24 cellular contexts compared by ENCODE assay signal in genomic region chr6:142481466-142481865, GRCh38.
"Had no signal": no experiment of that assay in that cellular context is flagged by ENCODE, and none has a peak within 500 bp of the region (broad histone marks: within the 10 kb centered on the region; RNA-seq: fewer than 3 reads in every experiment).

No MANE protein-coding gene starts in this region.

- H3K27me3 ChIP-seq: gastroesophageal sphincter, hepatocyte, neutrophil, pancreas, right lobe of liver, suprapubic skin, transverse colon, vagina had no signal

- H3K4me1 ChIP-seq: gastroesophageal sphincter, heart left ventricle, lower lobe of right lung, pancreas, right lobe of liver, suprapubic skin, transverse colon, vagina had no signal

- H3K36me3 ChIP-seq: gastroesophageal sphincter, heart left ventricle, lower lobe of right lung, neutrophil, pancreas, right lobe of liver, suprapubic skin, transverse colon, vagina had no signal

- H3K27ac ChIP-seq: coronary artery, gastroesophageal sphincter, heart left ventricle, hepatocyte, lower lobe of right lung, neutrophil, pancreas, right lobe of liver, suprapubic skin, transverse colon, vagina had no signal

- H3K4me2 ChIP-seq: hepatocyte had no signal

- DNase-seq: dermis blood vessel endothelial cell; effector memory CD4-positive, alpha-beta T cell; foreskin fibroblast; heart left ventricle; left cardiac atrium; left ventricle myocardium superior; lower lobe of right lung; mucosa of descending colon; naive B cell; pancreas; right lobe of liver; small intestine; stimulated activated CD4-positive, alpha-beta T cell treated with anti-CD3 and anti-CD28 coated beads, Interleukin-15, amount 100 ng/mL, for 24 hours; stimulated activated CD4-positive, alpha-beta T cell treated with anti-CD3 and anti-CD28 coated beads, Interleukin-2, amount 100 ng/mL, for 48 hours; stimulated activated CD8-positive, alpha-beta memory T cell treated with anti-CD3 and anti-CD28 coated beads, Interleukin-4, amount 100 ng/mL, for 48 hours; stimulated activated naive CD4-positive, alpha-beta T cell; stimulated activated naive CD8-positive, alpha-beta T cell treated with anti-CD3 and anti-CD28 coated beads, Interleukin-15, amount 100 ng/mL, for 72 hours; transverse colon had no signal

- H3K9me3 ChIP-seq: gastroesophageal sphincter, lower lobe of right lung, mucosa of descending colon, neutrophil, pancreas, right lobe of liver, suprapubic skin, transverse colon, vagina had no signal

- H2AFZ ChIP-seq: hepatocyte had no signal

- H3K4me3 ChIP-seq: coronary artery, gastroesophageal sphincter, heart left ventricle, hepatocyte, lower lobe of right lung, mucosa of descending colon, pancreas, right lobe of liver, suprapubic skin, transverse colon, vagina had no signal
